ENCODE assay signal across 10 cellular contexts in genomic region chr12:64083285-64084210, GRCh38.
A peak's percentile ranks its signal among the peaks of the same experiment; 100 is the strongest.
DNase-seq lines count a peak whose midpoint lies in the region; ATAC-seq, FAIRE-seq and TF ChIP-seq lines count a peak whose summit lies in the region.
"Had no signal": no experiment of that assay in that cellular context is flagged by ENCODE, and none has a peak within 500 bp of the region (broad histone marks: within the 10 kb centered on the region; RNA-seq: fewer than 3 reads in every experiment).

No MANE protein-coding gene starts in this region.

- CTCF ChIA-PET in HepG2 (lab: Yijun Ruan, JAX; ENCODE audit: low intra/inter-chr PET ratio, low total read pairs): no interaction called here

- H3K36me3 ChIP-seq in liver (ENCODE audit: control insufficient read depth in 4 of 4, insufficient read depth in 3 of 4, low read depth in 1 of 4, low read length in 3 of 4): no peaks in the 10 kb centered on the region
- no peaks in the 10 kb centered on the region; a peak in 1 of 5 replicates for H3K36me3 ChIP-seq in HepG2 (replicated peaks in 1 of 2; ENCODE audit: control insufficient read depth in 1 of 2, insufficient read depth in 2 of 2, low read length in 2 of 2)
- H3K36me3 ChIP-seq in mesenchymal stem cell (ENCODE audit: control insufficient read depth in 1 of 2, insufficient read depth in 2 of 2, low read depth in 1 of 2, low read length in 2 of 2): peaks cover 14 to 65% of the 10 kb centered on the region in 2 experiments
- no peaks in the 10 kb centered on the region for H3K36me3 ChIP-seq in mesendoderm (ENCODE audit: control insufficient read depth, insufficient read depth, low read length)

- H2BK5ac ChIP-seq in mesenchymal stem cell (ENCODE audit: low read depth, low read length, poor library complexity, severe bottlenecking): no peak overlapping the region
- no peak overlapping the region for H2BK5ac ChIP-seq in mesendoderm (ENCODE audit: low read length)

- no peak for FAIRE-seq in HepG2 (lab: Jason Lieb, UNC)

- H3K4me3 Mint-ChIP-seq in chondrocyte (ENCODE audit: unreplicated experiment): no peak overlapping the region
- no peak overlapping the region for H3K4me3 Mint-ChIP-seq in activated T-helper 2 cell treated with anti-CD3 and anti-CD28 coated beads, Interferon-gamma antibody, Interleukin-2, Interleukin-4, amounts not matched to agents 10 μg/mL and 5 μg/mL and 100 μg/mL, durations not matched to agents 14 hours and 24 hours and 36 hours (ENCODE audit: low read depth)
- H3K4me3 Mint-ChIP-seq: central memory CD8-positive, alpha-beta T cell had no signal

- H3K27me3 Mint-ChIP-seq in chondrocyte (ENCODE audit: low read depth): no peaks in the 10 kb centered on the region
- H3K27me3 Mint-ChIP-seq in activated T-helper 2 cell treated with anti-CD3 and anti-CD28 coated beads, Interferon-gamma antibody, Interleukin-2, Interleukin-4, amounts not matched to agents 10 μg/mL and 5 μg/mL and 100 μg/mL, durations not matched to agents 14 hours and 24 hours and 36 hours (ENCODE audit: low read depth): peaks cover 4% of the 10 kb centered on the region

- no TSS peak for BruUV-seq in HepG2 (replicated peaks; lab: Mats Ljungman, UMichigan)

- no peak overlapping the region for H4K5ac ChIP-seq in mesendoderm (ENCODE audit: low read length)

- POLR2A ChIA-PET in HepG2 (lab: Yijun Ruan, JAX): no interaction called here

- no peak overlapping the region for H3K4ac ChIP-seq in mesenchymal stem cell (ENCODE audit: low read depth in 1 of 2, low read length in 2 of 2)
- no peak overlapping the region for H3K4ac ChIP-seq in mesendoderm (ENCODE audit: low read depth, low read length)

- H3K18ac ChIP-seq in mesenchymal stem cell (ENCODE audit: low read depth in 1 of 2, low read length in 2 of 2) (no peak overlapping the region), mesendoderm (ENCODE audit: low read length) (no peak overlapping the region)

- no peak for TF ChIP-seq CTCF in liver (IDR thresholded peaks at IDR 0.05; ENCODE audit: low read depth, low read length, missing input control)
- TF ChIP-seq CTCF in HepG2 (CRISPR knock-in tag; IDR thresholded peaks at IDR 0.05): no peak
- TF ChIP-seq CTCF in chondrocyte (IDR thresholded peaks at IDR 0.05): no peak

- H4K8ac ChIP-seq in mesenchymal stem cell (ENCODE audit: low read length): no peak overlapping the region
- no peak overlapping the region for H4K8ac ChIP-seq in mesendoderm (ENCODE audit: low read depth, low read length)

- TF ChIP-seq EP300 in HepG2 (IDR thresholded peaks at IDR 0.05; ENCODE audit: low read depth in 2 of 2, low read length in 2 of 2) (no peak), HepG2 (CRISPR knock-in tag; IDR thresholded peaks at IDR 0.05; ENCODE audit: borderline replicate concordance) (no peak)

- no peaks in the 10 kb centered on the region for H3K9me3 Mint-ChIP-seq in chondrocyte (ENCODE audit: low read depth)
- H3K9me3 Mint-ChIP-seq in activated T-helper 2 cell treated with anti-CD3 and anti-CD28 coated beads, Interferon-gamma antibody, Interleukin-2, Interleukin-4, amounts not matched to agents 10 μg/mL and 5 μg/mL and 100 μg/mL, durations not matched to agents 14 hours and 24 hours and 36 hours: no peaks in the 10 kb centered on the region
- H3K9me3 Mint-ChIP-seq: central memory CD8-positive, alpha-beta T cell had no signal

- no peak overlapping the region for H2BK120ac ChIP-seq in mesenchymal stem cell (ENCODE audit: low read depth, low read length)
- no peak overlapping the region for H2BK120ac ChIP-seq in mesendoderm (ENCODE audit: low read depth, low read length)

- TF ChIP-seq POLR2A in HepG2 (IDR thresholded peaks at IDR 0.05; ENCODE audit: insufficient read depth in 1 of 2, low read depth in 2 of 2, low read length in 2 of 2): no peak

- H3K4me2 ChIP-seq in HepG2 (ENCODE audit: low read depth, low read length): no peak overlapping the region
- no peak overlapping the region for H3K4me2 ChIP-seq in mesenchymal stem cell (ENCODE audit: low read length, poor library complexity, severe bottlenecking)
- no peak overlapping the region for H3K4me2 ChIP-seq in mesendoderm (ENCODE audit: low read length)

- H3K9me3 ChIP-seq in liver (ENCODE audit: control insufficient read depth in 4 of 4, low read length in 3 of 4) (no peaks in the 10 kb centered on the region), HepG2 (ENCODE audit: low read length) (no peaks in the 10 kb centered on the region), mesenchymal stem cell (ENCODE audit: control insufficient read depth, low read length) (no peaks in the 10 kb centered on the region)

- H3K9ac ChIP-seq in liver (ENCODE audit: low read depth in 1 of 2, low read length in 2 of 2): peak overlapping the region in 1 of 2 donors; percentile 12
- no peak overlapping the region for H3K9ac ChIP-seq in HepG2 (ENCODE audit: insufficient read depth, low read depth, low read length)
- H3K9ac ChIP-seq in mesenchymal stem cell (ENCODE audit: low read length): peak overlapping the region; percentile 78
- H3K9ac ChIP-seq in mesendoderm (ENCODE audit: low read length): no peak overlapping the region

- H3K79me1 ChIP-seq in mesenchymal stem cell (replicated peaks; ENCODE audit: low read length, poor library complexity, severe bottlenecking) (peaks cover 17% of the 10 kb centered on the region), mesendoderm (ENCODE audit: low read length) (no peaks in the 10 kb centered on the region)

- H3K27ac ChIP-seq in liver (ENCODE audit: low read depth in 1 of 2, low read length in 2 of 2): peak overlapping the region in 1 of 2 donors; percentile 71
- H3K27ac ChIP-seq in HepG2 (ENCODE audit: extremely low read length, insufficient read depth, low read length): no peak overlapping the region
- no peak overlapping the region for H3K27ac ChIP-seq in mesenchymal stem cell (ENCODE audit: low read length, poor library complexity, severe bottlenecking)
- H3K27ac ChIP-seq in mesendoderm (ENCODE audit: low read depth, low read length): no peak overlapping the region

- no peak overlapping the region for H4K91ac ChIP-seq in mesenchymal stem cell (ENCODE audit: low read length)

- intact Hi-C loops in HepG2 (cut with micrococcal nuclease; ENCODE audit: unreplicated experiment): loop anchor here (5.0 kb wide), 1 partner anchor 319 kb away; the partner anchor contains the start of gene XPOT
- intact Hi-C loops in activated T-helper 2 cell treated with anti-CD3 and anti-CD28 coated beads, Interferon-gamma antibody, Interleukin-2, Interleukin-4, amounts not matched to agents 10 μg/mL and 5 μg/mL and 100 μg/mL, durations not matched to agents 14 hours and 24 hours and 36 hours (cut with micrococcal nuclease): no loop called here

- no peaks in the 10 kb centered on the region for H3K27me3 ChIP-seq in liver (ENCODE audit: control insufficient read depth in 4 of 4, insufficient read depth in 4 of 4, low read length in 3 of 4)
- no peaks in the 10 kb centered on the region for H3K27me3 ChIP-seq in HepG2 (ENCODE audit: control insufficient read depth in 1 of 2, insufficient read depth in 2 of 2, low read length in 2 of 2)
- no peaks in the 10 kb centered on the region for H3K27me3 ChIP-seq in mesenchymal stem cell (ENCODE audit: control insufficient read depth in 1 of 2, insufficient read depth in 1 of 2, low read length in 2 of 2)
- no peaks in the 10 kb centered on the region for H3K27me3 ChIP-seq in mesendoderm (ENCODE audit: insufficient read depth, low read length, poor library complexity)

- peaks cover 22% of the 10 kb centered on the region for H3K4me1 Mint-ChIP-seq in chondrocyte (ENCODE audit: low read depth)
- H3K4me1 Mint-ChIP-seq in activated T-helper 2 cell treated with anti-CD3 and anti-CD28 coated beads, Interferon-gamma antibody, Interleukin-2, Interleukin-4, amounts not matched to agents 10 μg/mL and 5 μg/mL and 100 μg/mL, durations not matched to agents 14 hours and 24 hours and 36 hours (ENCODE audit: low read depth): peaks cover 4% of the 10 kb centered on the region
- H3K4me1 Mint-ChIP-seq: central memory CD8-positive, alpha-beta T cell had no signal

- H3K56ac ChIP-seq in mesendoderm (ENCODE audit: low read length): no peak overlapping the region

- no peaks in the 10 kb centered on the region for H3K79me2 ChIP-seq in HepG2 (ENCODE audit: insufficient read depth, low read length)
- no peaks in the 10 kb centered on the region for H3K79me2 ChIP-seq in mesendoderm (ENCODE audit: control insufficient read depth, insufficient read depth, low read length)

- WGBS in liver: 35% methylated on average over 6 of the region's 6 CpGs
- WGBS in HepG2 (ENCODE audit: low lambda C conversion rate): 98% methylated on average over 6 of the region's 6 CpGs
- WGBS in mesenchymal stem cell: 68% methylated on average over 5 of the region's 6 CpGs
- WGBS in mesendoderm (ENCODE audit: extremely low coverage, insufficient coverage, low lambda C conversion rate): no CpG with 5 or more reads among the region's 6 CpGs

- H3K23ac ChIP-seq in mesenchymal stem cell (ENCODE audit: low read length in 2 of 2): no peak overlapping the region
- no peak overlapping the region for H3K23ac ChIP-seq in mesendoderm (ENCODE audit: low read length)

- H2AK5ac ChIP-seq in mesenchymal stem cell (ENCODE audit: low read length, severe bottlenecking) (no peak overlapping the region), mesendoderm (ENCODE audit: low read length) (no peak overlapping the region)

- H2BK15ac ChIP-seq in mesenchymal stem cell (ENCODE audit: low read depth, poor library complexity, severe bottlenecking): no peak overlapping the region
- no peak overlapping the region for H2BK15ac ChIP-seq in mesendoderm (replicated peaks; ENCODE audit: low read depth)

- no peaks in the 10 kb centered on the region for H4K20me1 ChIP-seq in HepG2 (ENCODE audit: insufficient read depth, low read length)

- H2BK12ac ChIP-seq in mesenchymal stem cell (ENCODE audit: low read length in 2 of 2): no peak overlapping the region

- no peak overlapping the region for H3K14ac ChIP-seq in mesenchymal stem cell (ENCODE audit: low read length in 2 of 2)

- peaks cover 0 to 6% (median 2%) of the 10 kb centered on the region in 4 donors for H3K4me1 ChIP-seq in liver (ENCODE audit: control insufficient read depth in 4 of 4, insufficient read depth in 4 of 4, low read length in 3 of 4)
- H3K4me1 ChIP-seq in HepG2 (ENCODE audit: insufficient read depth, low read length): no peaks in the 10 kb centered on the region
- H3K4me1 ChIP-seq in mesenchymal stem cell (ENCODE audit: control insufficient read depth, insufficient read depth, low read depth, low read length): no peaks in the 10 kb centered on the region
- peaks cover 4% of the 10 kb centered on the region for H3K4me1 ChIP-seq in mesendoderm (ENCODE audit: control insufficient read depth, low read depth, low read length)

- DNase-seq in HepG2 (ENCODE audit: low spot score) (no peak), chondrocyte (ENCODE audit: low spot score) (no peak), mesenchymal stem cell (peak; percentile 77), mesendoderm (no peak), UCSD-AML1 (lab: John Stamatoyannopoulos, UW; ENCODE audit: unreplicated experiment) (no peak)
- no peak for DNase-seq in activated T-helper 2 cell treated with anti-CD3 and anti-CD28 coated beads, Interferon-gamma antibody, Interleukin-2, Interleukin-4, amounts not matched to agents 10 μg/mL and 5 μg/mL and 100 μg/mL, durations not matched to agents 14 hours and 24 hours and 36 hours (ENCODE audit: low spot score)
- DNase-seq: DND-41 had no signal

- peaks cover 13% of the 10 kb centered on the region for H3K36me3 Mint-ChIP-seq in chondrocyte (ENCODE audit: low read depth)
- no peaks in the 10 kb centered on the region for H3K36me3 Mint-ChIP-seq in activated T-helper 2 cell treated with anti-CD3 and anti-CD28 coated beads, Interferon-gamma antibody, Interleukin-2, Interleukin-4, amounts not matched to agents 10 μg/mL and 5 μg/mL and 100 μg/mL, durations not matched to agents 14 hours and 24 hours and 36 hours (ENCODE audit: low read depth)

- no peak overlapping the region for H2AFZ ChIP-seq in HepG2 (ENCODE audit: low read length)
- no peak overlapping the region for H2AFZ ChIP-seq in mesenchymal stem cell (ENCODE audit: low read depth, low read length)

- H3K4me3 ChIP-seq in liver (ENCODE audit: low read depth in 1 of 3, low read length in 3 of 3) (no peak overlapping the region), HepG2 (replicated peaks in 1 of 3; ENCODE audit: insufficient read depth in 1 of 3, low read depth in 2 of 3, low read length in 3 of 3) (no peak overlapping the region), mesenchymal stem cell (ENCODE audit: insufficient read depth in 1 of 2, low read depth in 1 of 2, low read length in 2 of 2) (peak overlapping the region in 1 of 2 experiments; percentile 43), mesendoderm (ENCODE audit: low read length) (no peak overlapping the region)

- ATAC-seq in HepG2 (no peak), GM18907 (IDR thresholded peaks at IDR 0.05; ENCODE audit: unreplicated experiment) (no peak)

- TF ChIP-seq RAD21 in liver (IDR thresholded peaks at IDR 0.05) (peak; percentile 11 to 25), HepG2 (CRISPR knock-in tag; IDR thresholded peaks at IDR 0.05) (no peak)

- in situ Hi-C loops in HepG2 (cut with HindIII; ENCODE audit: extremely low pct_ligation_motif_present, low pct_unique_long_range_greater_than_20kb): no loop called here

- H3K27ac Mint-ChIP-seq in chondrocyte (ENCODE audit: unreplicated experiment): peak overlapping the region; percentile 28
- H3K27ac Mint-ChIP-seq in activated T-helper 2 cell treated with anti-CD3 and anti-CD28 coated beads, Interferon-gamma antibody, Interleukin-2, Interleukin-4, amounts not matched to agents 10 μg/mL and 5 μg/mL and 100 μg/mL, durations not matched to agents 14 hours and 24 hours and 36 hours: no peak overlapping the region
